In the genomic region with DNA sequence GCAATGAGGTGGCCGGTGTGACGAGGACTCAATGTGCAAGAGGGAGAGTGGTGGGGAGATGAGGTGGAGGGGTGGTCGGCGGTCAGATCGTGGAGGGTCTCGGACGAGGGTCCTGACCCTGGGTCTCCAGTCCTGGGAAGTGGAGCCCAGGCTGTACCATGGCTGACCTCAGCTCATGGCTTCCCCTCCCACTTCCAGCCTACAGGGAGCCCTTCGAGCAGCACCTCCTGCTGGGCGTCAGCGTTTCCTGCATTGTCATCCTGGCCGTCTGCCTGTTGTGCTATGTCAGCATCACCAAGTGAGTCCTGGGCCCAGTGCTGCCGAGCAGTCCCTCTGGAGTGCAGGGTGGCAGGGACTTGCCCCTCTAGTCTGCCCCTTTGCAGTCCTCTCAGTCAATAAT, we compare ENCODE assay signal across 8 cellular contexts. TPM values are rescaled to one million over a fixed set of nuclear protein-coding genes. Genes with fewer than 3 reads are reported as not detected.
DNase-seq lines count a peak whose midpoint lies in the region; TF ChIP-seq lines count a peak whose summit lies in the region.

No MANE protein-coding gene starts in this region.

- no TSS peak for BruUV-seq in MCF 10A (replicated peaks; lab: Mats Ljungman, UMichigan)

- CTCF ChIA-PET in MCF 10A (lab: Yijun Ruan, JAX): interaction anchor here (1.3 to 4.2 kb wide), 3 partner anchors 10 to 120 kb away, joined by 3 to 20 read pairs (median 9); no protein-coding TSS in a partner anchor

- no peak overlapping the region for H3K9ac ChIP-seq in parathyroid adenoma

- H3K27ac ChIP-seq in breast epithelium (no peak overlapping the region), parathyroid adenoma (no peak overlapping the region)

- no peak overlapping the region for H2AFZ ChIP-seq in parathyroid adenoma

- H3K4me1 Mint-ChIP-seq in MCF 10A (ENCODE audit: insufficient read depth, unreplicated experiment): no peaks in the 10 kb centered on the region

- no peak overlapping the region for H3K4me2 ChIP-seq in parathyroid adenoma (ENCODE audit: low read length)

- no peaks in the 10 kb centered on the region for H3K27me3 ChIP-seq in breast epithelium
- H3K27me3 ChIP-seq in parathyroid adenoma (ENCODE audit: control insufficient read depth, insufficient read depth, low read length): no peaks in the 10 kb centered on the region

- H3K9me3 ChIP-seq in breast epithelium (no peaks in the 10 kb centered on the region), parathyroid adenoma (ENCODE audit: control insufficient read depth, low read length) (no peaks in the 10 kb centered on the region)

- H3K79me2 ChIP-seq in parathyroid adenoma: no peaks in the 10 kb centered on the region

- H3K36me3 ChIP-seq in breast epithelium (no peaks in the 10 kb centered on the region), parathyroid adenoma (ENCODE audit: control insufficient read depth, insufficient read depth, low read length) (no peaks in the 10 kb centered on the region)

- no peaks in the 10 kb centered on the region for H3K27me3 Mint-ChIP-seq in MCF 10A (ENCODE audit: insufficient read depth, unreplicated experiment)

- TF ChIP-seq CTCF in MCF 10A (IDR thresholded peaks at IDR 0.05; ENCODE audit: unreplicated experiment) (peak; percentile 24), breast epithelium (IDR thresholded peaks at IDR 0.05) (no peak), epithelial cell of esophagus (IDR thresholded peaks at IDR 0.05; ENCODE audit: insufficient read depth, low read depth, low read length, missing control alignments) (peak; percentile 19), parathyroid adenoma (IDR thresholded peaks at IDR 0.05) (peak; percentile 13)

- intact Hi-C loops in MCF 10A (cut with micrococcal nuclease): loop anchor here (5.0 kb wide), 1 partner anchor 38 kb away; no protein-coding TSS in a partner anchor
- intact Hi-C loops in breast epithelium (cut with DNase I; ENCODE audit: low total_unique reads): no loop called here

- H3K4me3 ChIP-seq in breast epithelium: no peak overlapping the region
- H3K4me3 ChIP-seq in epithelial cell of esophagus (ENCODE audit: low read length): no peak overlapping the region
- H3K4me3 ChIP-seq in parathyroid adenoma (ENCODE audit: low read depth, low read length): no peak overlapping the region

- peaks cover 81% of the 10 kb centered on the region for H3K36me3 Mint-ChIP-seq in MCF 10A (ENCODE audit: insufficient read depth, unreplicated experiment)

- POLR2A ChIA-PET in MCF 10A (lab: Yijun Ruan, JAX): interaction anchor here (1.2 kb wide), 1 partner anchor 34 kb away, joined by 4 read pairs; no protein-coding TSS in a partner anchor

- no peak overlapping the region for H3K4me3 Mint-ChIP-seq in MCF 10A (ENCODE audit: unreplicated experiment)

- DNase-seq in MCF 10A (ENCODE audit: unreplicated experiment): peak; percentile 52
- no peak for DNase-seq in breast epithelium (ENCODE audit: low spot score in 2 of 2)
- peak; percentile 61 for DNase-seq in UCSD-AML1 (lab: John Stamatoyannopoulos, UW; ENCODE audit: unreplicated experiment)
- DNase-seq in epithelial cell of esophagus (ENCODE audit: low read depth): peak; percentile 34
- DNase-seq in D341Med (ENCODE audit: low spot score): no peak
- DNase-seq in NCI-H2107 treated with DMSO at 0.1 percent for 48 hours (lab: John Stamatoyannopoulos, UW; ENCODE audit: unreplicated experiment): no peak
- no peak for DNase-seq in NCI-H2107 (lab: John Stamatoyannopoulos, UW)

- no peaks in the 10 kb centered on the region for H3K4me1 ChIP-seq in breast epithelium
- no peaks in the 10 kb centered on the region for H3K4me1 ChIP-seq in parathyroid adenoma

- TF ChIP-seq POLR2A in breast epithelium (IDR thresholded peaks at IDR 0.05): no peak

- H3K9me3 Mint-ChIP-seq in MCF 10A (ENCODE audit: unreplicated experiment): no peaks in the 10 kb centered on the region

- H3K27ac Mint-ChIP-seq in MCF 10A (ENCODE audit: low read depth, unreplicated experiment): no peak overlapping the region

RNA-seq across cellular contexts. Expression of gene IL4R, which starts 41.8 kb away (rescaled TPM):
- total RNA-seq in MCF 10A (2022): 50.4 and 51.9 TPM in 2 replicates
- total RNA-seq in breast epithelium: 10 to 100 TPM; 18.7 to 53.4 (median 51.8) TPM

RNA-seq across cellular contexts. Expression of gene IL21R, which starts 46.4 kb away (rescaled TPM):
- 0.15 and 0.21 TPM in 2 replicates for total RNA-seq in MCF 10A (2022)
- under 1 TPM in 2 of 3 donors, not detected in 1; 0.16 to 0.33 TPM for total RNA-seq in breast epithelium

Comparison
In these comparisons a context has a peak if more than half of its experiments do, and no peak if none do; other contexts are left out.
1. DNase-seq: peak in MCF 10A (single experiment), UCSD-AML1 (single experiment) and epithelial cell of esophagus (single experiment); none in breast epithelium (0 of 2), D341Med (single experiment), NCI-H2107 treated with DMSO at 0.1 percent for 48 hours (single experiment) and NCI-H2107 (single experiment).
2. CTCF ChIP-seq: peak in MCF 10A (single experiment), epithelial cell of esophagus (single experiment) and parathyroid adenoma (single experiment); none in breast epithelium (0 of 3).